Comparison of ENCODE assay signal across 8 cellular contexts in genomic region chr19:51571599-51571998, GRCh38. TPM values are rescaled to one million over a fixed set of nuclear protein-coding genes. Genes with fewer than 3 reads are reported as not detected.
DNase-seq lines count a peak whose midpoint lies in the region; ATAC-seq and TF ChIP-seq lines count a peak whose summit lies in the region.

No MANE protein-coding gene starts in this region.

- DNase-seq in RWPE2 (ENCODE audit: low spot score) (no peak), fibroblast of mammary gland (ENCODE audit: low read depth) (no peak), prostate gland (ENCODE audit: low spot score) (no peak), omental fat pad (ENCODE audit: low spot score) (no peak), posterior cingulate gyrus (no peak)

- TF ChIP-seq POLR2A in prostate gland (IDR thresholded peaks at IDR 0.05), result no peak

- H3K4me1 ChIP-seq in ES-I3 (ENCODE audit: insufficient read depth, low read length) (no peaks in the 10 kb centered on the region; the same call in 1 of the 2 replicates), RWPE2 (ENCODE audit: insufficient read depth, poor library complexity, severe bottlenecking) (peaks cover 5% of the 10 kb centered on the region), prostate gland (replicated peaks) (no peaks in the 10 kb centered on the region)

- H3K27me3 ChIP-seq in RWPE2 (ENCODE audit: insufficient read depth, poor library complexity, severe bottlenecking) (peaks cover 9% of the 10 kb centered on the region), prostate gland (replicated peaks; ENCODE audit: insufficient read depth) (no peaks in the 10 kb centered on the region)

- no peaks in the 10 kb centered on the region for H3K9me3 ChIP-seq in ES-I3 (ENCODE audit: control insufficient read depth, insufficient read depth, low read length)
- no peaks in the 10 kb centered on the region for H3K9me3 ChIP-seq in RWPE2 (ENCODE audit: severe bottlenecking)
- no peaks in the 10 kb centered on the region for H3K9me3 ChIP-seq in prostate gland

- intact Hi-C loops in prostate gland (cut with DNase I) (loop anchor here (2.0 to 5.0 kb wide), 2 partner anchors 23 to 234 kb away; no protein-coding TSS in a partner anchor), posterior cingulate gyrus (cut with DNase I) (loop anchor here (1.0 kb wide), 1 partner anchor 23 kb away; no protein-coding TSS in a partner anchor)

- H3K27ac ChIP-seq in RWPE2 (ENCODE audit: poor library complexity, severe bottlenecking) (no peak overlapping the region), prostate gland (peak overlapping the region; percentile 13 to 33)

- H3K9ac ChIP-seq in ES-I3 (ENCODE audit: low read depth, low read length), result peak overlapping the region; percentile 79

- H3K4me3 ChIP-seq in RWPE2 (ENCODE audit: severe bottlenecking), result peak overlapping the region; percentile 48
- H3K4me3 ChIP-seq in fibroblast of mammary gland (ENCODE audit: control insufficient read depth, low read depth, low read length), result peak overlapping the region; percentile 83
- peak overlapping the region; percentile 43 to 65 for H3K4me3 ChIP-seq in prostate gland

- TF ChIP-seq CTCF in RWPE2 (IDR thresholded peaks at IDR 0.05; ENCODE audit: poor library complexity, severe bottlenecking) (no peak), fibroblast of mammary gland (conservative IDR thresholded peaks at IDR 0.05; ENCODE audit: control insufficient read depth, insufficient read depth, low read depth, low read length) (no peak), prostate gland (IDR thresholded peaks at IDR 0.05) (no peak), omental fat pad (IDR thresholded peaks at IDR 0.05) (no peak)

- ATAC-seq in RWPE2 (ENCODE audit: low read depth), result no peak
- no peak for ATAC-seq in omental fat pad (ENCODE audit: low FRiP score)
- ATAC-seq in GM21529 (IDR thresholded peaks at IDR 0.05; ENCODE audit: unreplicated experiment), result no peak
- ATAC-seq in GM18909 (IDR thresholded peaks at IDR 0.05; ENCODE audit: poor library complexity, unreplicated experiment), result no peak

- 5% methylated on average over 8 of the region's 8 CpGs for WGBS in prostate gland

- H3K36me3 ChIP-seq in ES-I3 (ENCODE audit: insufficient read depth, low read length) (peaks cover 3% of the 10 kb centered on the region; the same call in 1 of the 2 replicates), RWPE2 (ENCODE audit: low read depth) (peaks cover 34% of the 10 kb centered on the region), prostate gland (no peaks in the 10 kb centered on the region)

RNA-seq across cellular contexts. Expression of gene ZNF175, which starts 0.5 kb away (rescaled TPM):
- total RNA-seq in prostate gland, result 1 to 10 TPM; 4.3 to 9.0 TPM
- total RNA-seq in omental fat pad, result 10 to 100 TPM in 1 of 4 donors, 1 to 10 TPM in 3; 2.2 to 11.5 (median 6.0) TPM

RNA-seq across cellular contexts. Expression of gene SIGLEC6, which starts 40.1 kb away (rescaled TPM):
- total RNA-seq in prostate gland, result under 1 TPM in 1 of 2 donors, not detected in 1; 0.68 TPM
- total RNA-seq in omental fat pad, result 1 to 10 TPM in 2 of 4 donors, under 1 TPM in 2; 0.38 to 1.4 (median 1.1) TPM

RNA-seq across cellular contexts. Expression of gene SIGLEC5, which starts 58.6 kb away (rescaled TPM):
- total RNA-seq in prostate gland (not detected), omental fat pad (under 1 TPM in 1 of 4 donors, not detected in 3; 0.19 TPM)
